1 cellular context compared by ENCODE assay signal in genomic region chr16:86496929-86497381, GRCh38.
TF ChIP-seq lines count a peak whose summit lies in the region.

No MANE protein-coding gene starts in this region.

TF ChIP-seq in endothelial cell of umbilical vein, 7 proteins besides CTCF, POLR2A, EP300 and RAD21:
- TF ChIP-seq POLR2AphosphoS5 (IDR thresholded peaks at IDR 0.05; ENCODE audit: insufficient read depth, low read depth, low read length) (no peak), GATA2 (IDR thresholded peaks at IDR 0.05; ENCODE audit: insufficient read depth, insufficient read length, low read depth, low read length) (no peak), MYC (IDR thresholded peaks at IDR 0.05; ENCODE audit: low read depth, low read length) (no peak), JUN (IDR thresholded peaks at IDR 0.05; ENCODE audit: borderline replicate concordance, insufficient read depth, insufficient read length, low read depth) (no peak), EZH2 (IDR thresholded peaks at IDR 0.05; ENCODE audit: borderline replicate concordance, low read depth, low read length, severe bottlenecking) (peak; percentile 98)
TF ChIP-seq in endothelial cell of umbilical vein: peak in this region for 1.
